In the genomic region with DNA sequence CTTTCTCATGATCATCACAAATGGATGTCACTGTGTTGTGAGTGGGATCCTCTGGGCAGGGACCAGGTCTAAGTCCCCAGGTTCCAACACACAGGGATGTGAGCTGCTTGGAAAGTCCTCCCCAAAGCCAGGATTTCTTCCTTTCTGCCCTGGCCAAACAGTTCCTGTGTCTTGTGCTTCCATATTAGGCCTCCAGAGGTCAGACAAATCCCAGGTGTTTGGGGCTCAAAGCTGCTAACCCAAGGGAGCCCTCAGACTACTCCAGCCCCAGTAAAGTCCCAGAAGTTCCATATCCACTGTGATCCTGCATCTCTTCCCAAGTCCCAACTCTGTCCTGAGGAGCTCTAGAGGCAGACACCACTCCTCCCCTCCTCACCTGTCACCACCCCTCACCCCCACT, we compare ENCODE assay signal across 1 cellular context.
TF ChIP-seq lines count a peak whose summit lies in the region.

No MANE protein-coding gene starts in this region.

TF ChIP-seq in HepG2, 621 proteins besides CTCF, POLR2A, EP300 and RAD21 (continued from another document):
- TF ChIP-seq, protein P1, sequence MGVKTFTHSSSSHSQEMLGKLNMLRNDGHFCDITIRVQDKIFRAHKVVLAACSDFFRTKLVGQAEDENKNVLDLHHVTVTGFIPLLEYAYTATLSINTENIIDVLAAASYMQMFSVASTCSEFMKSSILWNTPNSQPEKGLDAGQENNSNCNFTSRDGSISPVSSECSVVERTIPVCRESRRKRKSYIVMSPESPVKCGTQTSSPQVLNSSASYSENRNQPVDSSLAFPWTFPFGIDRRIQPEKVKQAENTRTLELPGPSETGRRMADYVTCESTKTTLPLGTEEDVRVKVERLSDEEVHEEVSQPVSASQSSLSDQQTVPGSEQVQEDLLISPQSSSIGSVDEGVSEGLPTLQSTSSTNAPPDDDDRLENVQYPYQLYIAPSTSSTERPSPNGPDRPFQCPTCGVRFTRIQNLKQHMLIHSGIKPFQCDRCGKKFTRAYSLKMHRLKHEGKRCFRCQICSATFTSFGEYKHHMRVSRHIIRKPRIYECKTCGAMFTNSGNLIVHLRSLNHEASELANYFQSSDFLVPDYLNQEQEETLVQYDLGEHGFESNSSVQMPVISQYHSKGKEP (CRISPR knock-in tag; IDR thresholded peaks at IDR 0.05) = no peak
- TF ChIP-seq STAG1 (CRISPR knock-in tag; IDR thresholded peaks at IDR 0.05) (peak; percentile 54), NONO (IDR thresholded peaks at IDR 0.05) (no peak), NONO (CRISPR knock-in tag; conservative IDR thresholded peaks at IDR 0.05) (no peak), TARDBP (CRISPR knock-in tag; IDR thresholded peaks at IDR 0.05) (no peak)
- TF ChIP-seq, protein P2, sequence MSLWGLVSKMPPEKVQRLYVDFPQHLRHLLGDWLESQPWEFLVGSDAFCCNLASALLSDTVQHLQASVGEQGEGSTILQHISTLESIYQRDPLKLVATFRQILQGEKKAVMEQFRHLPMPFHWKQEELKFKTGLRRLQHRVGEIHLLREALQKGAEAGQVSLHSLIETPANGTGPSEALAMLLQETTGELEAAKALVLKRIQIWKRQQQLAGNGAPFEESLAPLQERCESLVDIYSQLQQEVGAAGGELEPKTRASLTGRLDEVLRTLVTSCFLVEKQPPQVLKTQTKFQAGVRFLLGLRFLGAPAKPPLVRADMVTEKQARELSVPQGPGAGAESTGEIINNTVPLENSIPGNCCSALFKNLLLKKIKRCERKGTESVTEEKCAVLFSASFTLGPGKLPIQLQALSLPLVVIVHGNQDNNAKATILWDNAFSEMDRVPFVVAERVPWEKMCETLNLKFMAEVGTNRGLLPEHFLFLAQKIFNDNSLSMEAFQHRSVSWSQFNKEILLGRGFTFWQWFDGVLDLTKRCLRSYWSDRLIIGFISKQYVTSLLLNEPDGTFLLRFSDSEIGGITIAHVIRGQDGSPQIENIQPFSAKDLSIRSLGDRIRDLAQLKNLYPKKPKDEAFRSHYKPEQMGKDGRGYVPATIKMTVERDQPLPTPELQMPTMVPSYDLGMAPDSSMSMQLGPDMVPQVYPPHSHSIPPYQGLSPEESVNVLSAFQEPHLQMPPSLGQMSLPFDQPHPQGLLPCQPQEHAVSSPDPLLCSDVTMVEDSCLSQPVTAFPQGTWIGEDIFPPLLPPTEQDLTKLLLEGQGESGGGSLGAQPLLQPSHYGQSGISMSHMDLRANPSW (CRISPR knock-in tag; IDR thresholded peaks at IDR 0.05; ENCODE audit: borderline replicate concordance) = no peak
- TF ChIP-seq, protein P3, sequence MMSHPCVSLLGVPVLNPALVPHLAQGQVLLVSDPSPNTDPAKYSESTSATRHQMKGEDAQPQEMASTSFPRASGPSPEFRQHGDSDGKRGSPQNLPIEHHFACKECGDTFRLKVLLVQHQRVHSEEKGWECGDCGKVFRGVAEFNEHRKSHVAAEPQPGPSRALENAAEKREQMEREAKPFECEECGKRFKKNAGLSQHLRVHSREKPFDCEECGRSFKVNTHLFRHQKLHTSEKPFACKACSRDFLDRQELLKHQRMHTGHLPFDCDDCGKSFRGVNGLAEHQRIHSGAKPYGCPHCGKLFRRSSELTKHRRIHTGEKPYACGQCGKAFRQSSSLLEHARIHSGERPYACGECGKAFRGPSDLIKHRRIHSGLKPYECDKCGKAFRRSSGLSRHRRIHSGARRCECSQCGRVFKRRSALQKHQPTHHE (CRISPR knock-in tag; IDR thresholded peaks at IDR 0.05; ENCODE audit: borderline replicate concordance) = no peak
TF ChIP-seq in HepG2: peak in this region for 1.
